In genomic region chr6:52596371-52597028, GRCh38 we compare ENCODE assay signal across 12 cellular contexts. TPM values are rescaled to one million over a fixed set of nuclear protein-coding genes. Genes with fewer than 3 reads are reported as not detected.
DNase-seq lines count a peak whose midpoint lies in the region; ATAC-seq and TF ChIP-seq lines count a peak whose summit lies in the region.
"Had no signal": no experiment of that assay in that cellular context is flagged by ENCODE, and none has a peak within 500 bp of the region (broad histone marks: within the 10 kb centered on the region; RNA-seq: fewer than 3 reads in every experiment).

No MANE protein-coding gene starts in this region.

- no peak for TF ChIP-seq POLR2A in NB4 (IDR thresholded peaks at IDR 0.05; ENCODE audit: extremely low read depth, insufficient read length)
- TF ChIP-seq POLR2A in Peyer's patch (IDR thresholded peaks at IDR 0.05): no peak

- no peaks in the 10 kb centered on the region for H3K79me2 ChIP-seq in MM.1S (ENCODE audit: low read length)

- H3K27me3 Mint-ChIP-seq in osteocyte (ENCODE audit: unreplicated experiment): no peaks in the 10 kb centered on the region

- H3K36me3 Mint-ChIP-seq in osteocyte (ENCODE audit: unreplicated experiment): no peaks in the 10 kb centered on the region

- peaks cover 15% of the 10 kb centered on the region for H3K4me1 ChIP-seq in MM.1S (ENCODE audit: low read length)
- H3K4me1 ChIP-seq in Peyer's patch: peaks cover 0 to 28% (median 2%) of the 10 kb centered on the region in 4 donors

- H3K27me3 ChIP-seq in MM.1S (replicated peaks; ENCODE audit: insufficient read depth, low read length) (no peaks in the 10 kb centered on the region), Peyer's patch (no peaks in the 10 kb centered on the region)

- no peaks in the 10 kb centered on the region for H3K9me3 Mint-ChIP-seq in osteocyte (ENCODE audit: unreplicated experiment)
- H3K9me3 Mint-ChIP-seq: activated T-cell treated with anti-CD3 and anti-CD28 coated beads, Interleukin-2, amount 50 U/mL, for 72 hours; stimulated activated naive CD8-positive, alpha-beta T cell treated with anti-CD3 and anti-CD28 coated beads, Interleukin-15, amount 100 ng/mL, for 72 hours had no signal

- no peak for ATAC-seq in HG03280 (IDR thresholded peaks at IDR 0.05; ENCODE audit: unreplicated experiment)
- ATAC-seq in GM21825 (IDR thresholded peaks at IDR 0.05; ENCODE audit: unreplicated experiment): no peak
- ATAC-seq: activated T-cell treated with anti-CD3 and anti-CD28 coated beads, Interleukin-2, amount 50 U/mL, for 72 hours; stimulated activated naive CD8-positive, alpha-beta T cell treated with anti-CD3 and anti-CD28 coated beads, Interleukin-15, amount 100 ng/mL, for 72 hours had no signal

- no peaks in the 10 kb centered on the region for H3F3A ChIP-seq in MM.1S (ENCODE audit: insufficient read depth, low read length)

- no peak overlapping the region for H3K4me2 ChIP-seq in MM.1S (ENCODE audit: low read depth, low read length)

- H3K4me3 ChIP-seq in NB4 (ENCODE audit: low read depth, low read length) (no peak overlapping the region), coronary artery (no peak overlapping the region), MM.1S (ENCODE audit: low read length) (no peak overlapping the region), Peyer's patch (no peak overlapping the region)

- H3K27ac ChIP-seq in coronary artery: peak overlapping the region; percentile 70 to 89
- no peak overlapping the region for H3K27ac ChIP-seq in MM.1S (ENCODE audit: low read length)
- peak overlapping the region in 2 of 4 donors; percentile 47 to 52 for H3K27ac ChIP-seq in Peyer's patch

- DNase-seq in AML-193 (lab: John Stamatoyannopoulos, UW) (peak; percentile 68), NB4 (ENCODE audit: low read depth) (peak; percentile 40), coronary artery (ENCODE audit: low spot score) (no peak), osteocyte (ENCODE audit: extremely low spot score, unreplicated experiment) (no peak), MM.1S (no peak), Peyer's patch (no peak)
- DNase-seq: activated T-cell treated with anti-CD3 and anti-CD28 coated beads, Interleukin-2, amount 50 U/mL, for 72 hours; NCI-H2029; stimulated activated naive CD8-positive, alpha-beta T cell treated with anti-CD3 and anti-CD28 coated beads, Interleukin-15, amount 100 ng/mL, for 72 hours; T-helper 9 cell had no signal

- peaks cover 46% of the 10 kb centered on the region for H3K4me1 Mint-ChIP-seq in osteocyte (ENCODE audit: unreplicated experiment)

- no peaks in the 10 kb centered on the region for H4K20me1 ChIP-seq in MM.1S (ENCODE audit: insufficient read depth, low read length)

- no peak for TF ChIP-seq CTCF in NB4 (IDR thresholded peaks at IDR 0.05; ENCODE audit: low read depth, low read length)
- no peak for TF ChIP-seq CTCF in coronary artery (IDR thresholded peaks at IDR 0.05)
- no peak for TF ChIP-seq CTCF in osteocyte (IDR thresholded peaks at IDR 0.05)
- TF ChIP-seq CTCF in MM.1S (IDR thresholded peaks at IDR 0.05; ENCODE audit: low read length): no peak
- no peak for TF ChIP-seq CTCF in Peyer's patch (IDR thresholded peaks at IDR 0.05)

- no peaks in the 10 kb centered on the region for H3K9me2 ChIP-seq in MM.1S (replicated peaks; ENCODE audit: insufficient read depth, low read length)

- H3K9me3 ChIP-seq in MM.1S (replicated peaks; ENCODE audit: insufficient read depth, low read length) (no peaks in the 10 kb centered on the region), Peyer's patch (no peaks in the 10 kb centered on the region)

- H3K36me3 ChIP-seq in MM.1S (replicated peaks; ENCODE audit: insufficient read depth, low read length): no peaks in the 10 kb centered on the region
- no peaks in the 10 kb centered on the region for H3K36me3 ChIP-seq in Peyer's patch

- peak overlapping the region; percentile 95 for H3K27ac Mint-ChIP-seq in osteocyte (ENCODE audit: unreplicated experiment)
- H3K27ac Mint-ChIP-seq: activated T-cell treated with anti-CD3 and anti-CD28 coated beads, Interleukin-2, amount 50 U/mL, for 72 hours; stimulated activated naive CD8-positive, alpha-beta T cell treated with anti-CD3 and anti-CD28 coated beads, Interleukin-15, amount 100 ng/mL, for 72 hours had no signal

- no peak overlapping the region for H3K4me3 Mint-ChIP-seq in osteocyte (ENCODE audit: unreplicated experiment)
- H3K4me3 Mint-ChIP-seq: activated T-cell treated with anti-CD3 and anti-CD28 coated beads, Interleukin-2, amount 50 U/mL, for 72 hours; stimulated activated naive CD8-positive, alpha-beta T cell treated with anti-CD3 and anti-CD28 coated beads, Interleukin-15, amount 100 ng/mL, for 72 hours had no signal

- no peak overlapping the region for H2AFZ ChIP-seq in MM.1S (ENCODE audit: low read length)

- no peak overlapping the region for H3K9ac ChIP-seq in MM.1S (ENCODE audit: low read length)

RNA-seq across cellular contexts. Expression of gene TRAM2, which starts 19.6 kb away (rescaled TPM):
- total RNA-seq in osteocyte (320 and 339 TPM in 2 replicates), Peyer's patch (10 to 100 TPM in 3 of 4 donors, 1 to 10 TPM in 1; 8.3 to 17.7 (median 14.7) TPM)

Comparison
In these comparisons a context has a peak if more than half of its experiments do, and no peak if none do; other contexts are left out.
1. DNase-seq: peak in AML-193 (2 of 2) and NB4 (single experiment); none in coronary artery (single experiment), osteocyte (single experiment), MM.1S (single experiment) and Peyer's patch (0 of 3).
2. RNA of gene TRAM2, which starts 19.6 kb away (total RNA-seq): 320 to 339 TPM in osteocyte; 8.3 to 17.7 TPM in Peyer's patch; every median in the first group is over 10 times any median in the second.